In the genomic region with DNA sequence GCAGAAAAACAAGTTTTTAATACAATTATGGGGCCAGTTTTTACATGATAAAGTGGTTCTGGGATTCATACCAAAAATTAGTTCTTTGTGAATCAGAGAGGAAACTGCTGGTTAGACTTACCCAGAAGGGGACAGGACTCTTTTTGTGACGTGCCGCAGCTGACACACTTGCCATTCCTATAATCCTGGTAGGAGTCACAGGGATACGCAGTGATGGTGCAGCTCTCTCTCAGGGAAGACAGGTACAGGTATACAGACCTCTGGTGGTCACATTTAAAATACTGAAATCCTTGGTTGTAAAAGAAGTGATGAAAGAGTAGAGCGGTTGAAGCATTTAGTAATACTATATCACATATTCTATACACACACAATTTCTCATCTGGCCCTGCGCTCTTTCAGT, we compare ENCODE assay signal across 30 cellular contexts. TPM values are rescaled to one million over a fixed set of nuclear protein-coding genes. Genes with fewer than 3 reads are reported as not detected.
A peak's percentile ranks its signal among the peaks of the same experiment; 100 is the strongest.
DNase-seq lines count a peak whose midpoint lies in the region; ATAC-seq, FAIRE-seq and TF ChIP-seq lines count a peak whose summit lies in the region.
"Had no signal": no experiment of that assay in that cellular context is flagged by ENCODE, and none has a peak within 500 bp of the region (broad histone marks: within the 10 kb centered on the region; RNA-seq: fewer than 3 reads in every experiment).

No MANE protein-coding gene starts in this region.

- peak; percentile 17; the same call in 1 of the 2 replicates for TF ChIP-seq RAD21 in HCT116 (IDR thresholded peaks at IDR 0.05; ENCODE audit: low read depth)

- peak; percentile 64 for ATAC-seq in HCT116
- peak in 3 of 4 donors; percentile 46 to 60 (median 56) for ATAC-seq in right lobe of liver
- ATAC-seq in GM19351 (IDR thresholded peaks at IDR 0.05; ENCODE audit: unreplicated experiment) = no peak
- ATAC-seq: left cardiac atrium, upper lobe of right lung had no signal

- H3K4me1 Mint-ChIP-seq in activated T-helper 2 cell treated with anti-CD3 and anti-CD28 coated beads, Interferon-gamma antibody, Interleukin-2, Interleukin-4, amounts not matched to agents 10 μg/mL and 5 μg/mL and 100 μg/mL, durations not matched to agents 14 hours and 24 hours and 36 hours (ENCODE audit: low read depth) = no peaks in the 10 kb centered on the region
- H3K4me1 Mint-ChIP-seq: activated B cell treated with CpG ODN at 0.5 μM for 24 hours; activated naive CD8-positive, alpha-beta T cell treated with anti-CD3 and anti-CD28 coated beads, Interleukin-2, amount 10 ng/mL, durations not matched to agents 7 days and 5 days; naive B cell had no signal

- FAIRE-seq in bronchial epithelial cell (lab: Jason Lieb, UNC) (no peak), H54 (lab: Jason Lieb, UNC) (no peak)
- FAIRE-seq: A204.1, endothelial cell of umbilical vein, G401.6, GM18507 had no signal

- WGBS in right lobe of liver (ENCODE audit: insufficient coverage, low coverage, low lambda C conversion rate, missing lambda C conversion rate) = 58% methylated on average over 5 of the region's 5 CpGs

- H3K4me1 ChIP-seq in HCT116 (ENCODE audit: control insufficient read depth in 1 of 2, insufficient read depth in 2 of 2, low read length in 2 of 2) (no peaks in the 10 kb centered on the region), right lobe of liver (no peaks in the 10 kb centered on the region)
- H3K4me1 ChIP-seq: upper lobe of right lung had no signal

- H3K9me3 ChIP-seq in HCT116 (ENCODE audit: control insufficient read depth in 1 of 2, insufficient read depth in 1 of 2, low read depth in 1 of 2, low read length in 2 of 2) (no peaks in the 10 kb centered on the region), right lobe of liver (no peaks in the 10 kb centered on the region)
- H3K9me3 ChIP-seq: upper lobe of right lung had no signal

- H3K79me2 ChIP-seq in HCT116 (ENCODE audit: insufficient read depth, low read length) = no peaks in the 10 kb centered on the region

- no peaks in the 10 kb centered on the region for H3K9me2 ChIP-seq in HCT116 (ENCODE audit: insufficient read depth)

- H3K9ac ChIP-seq in HCT116 (ENCODE audit: low read length) = no peak overlapping the region

- no peaks in the 10 kb centered on the region for H4K20me1 ChIP-seq in HCT116 (ENCODE audit: insufficient read depth)

- DNase-seq in NCI-H2107 treated with DMSO at 0.1 percent for 48 hours (lab: John Stamatoyannopoulos, UW; ENCODE audit: unreplicated experiment) = peak; percentile 10
- no peak for DNase-seq in NCI-H2107 (lab: John Stamatoyannopoulos, UW)
- DNase-seq in HCT116 (ENCODE audit: low read depth, low spot score) = no peak
- peak; percentile 69 for DNase-seq in bronchial epithelial cell (ENCODE audit: low read depth)
- DNase-seq in right lobe of liver = no peak
- no peak for DNase-seq in H54 (ENCODE audit: insufficient read length, low spot score)
- DNase-seq in activated T-helper 2 cell treated with anti-CD3 and anti-CD28 coated beads, Interferon-gamma antibody, Interleukin-2, Interleukin-4, amounts not matched to agents 10 μg/mL and 5 μg/mL and 100 μg/mL, durations not matched to agents 14 hours and 24 hours and 36 hours (ENCODE audit: low spot score) = no peak
- DNase-seq: activated B cell treated with CpG ODN at 0.5 μM for 24 hours; activated CD4-positive, alpha-beta memory T cell treated with anti-CD3 and anti-CD28 coated beads for 36 hours; activated CD8-positive, alpha-beta memory T cell treated with anti-CD3 and anti-CD28 coated beads, Interleukin-2, amount 50 U/mL, for 48 hours; activated effector memory CD4-positive, alpha-beta T cell treated with anti-CD3 and anti-CD28 coated beads, Interleukin-2, amount 50 U/mL, for 16 hours; activated naive CD8-positive, alpha-beta T cell treated with anti-CD3 and anti-CD28 coated beads, Interleukin-2, amount 10 ng/mL, durations not matched to agents 7 days and 5 days; cerebellar nuclear complex; dorsolateral prefrontal cortex; head of caudate nucleus; KBM-7; left cardiac atrium; MV-4-11; naive B cell; NCI-H2029 treated with DMSO at 0.1 percent for 48 hours; nucleus accumbens; RPMI8226; substantia nigra; upper lobe of right lung had no signal

- TF ChIP-seq CTCF in HCT116 (IDR thresholded peaks at IDR 0.05 in 2 of 3, conservative IDR thresholded peaks at IDR 0.05 in 1 of 3; ENCODE audit: borderline replicate concordance in 1 of 3, insufficient read depth in 1 of 3, low read depth in 2 of 3, low read length in 2 of 3) = peak in 1 of 3 experiments; percentile 19; a peak in 1 of 6 replicates
- TF ChIP-seq CTCF in bronchial epithelial cell (IDR thresholded peaks at IDR 0.05; ENCODE audit: insufficient read depth, low read length, severe bottlenecking) = peak; percentile 28
- TF ChIP-seq CTCF in right lobe of liver (IDR thresholded peaks at IDR 0.05) = peak in 2 of 4 donors; percentile 16 to 20

- no peak overlapping the region for H3K27ac Mint-ChIP-seq in activated T-helper 2 cell treated with anti-CD3 and anti-CD28 coated beads, Interferon-gamma antibody, Interleukin-2, Interleukin-4, amounts not matched to agents 10 μg/mL and 5 μg/mL and 100 μg/mL, durations not matched to agents 14 hours and 24 hours and 36 hours
- H3K27ac Mint-ChIP-seq: activated B cell treated with CpG ODN at 0.5 μM for 24 hours; activated CD4-positive, alpha-beta memory T cell treated with anti-CD3 and anti-CD28 coated beads for 36 hours; activated naive CD8-positive, alpha-beta T cell treated with anti-CD3 and anti-CD28 coated beads, Interleukin-2, amount 10 ng/mL, durations not matched to agents 7 days and 5 days; naive B cell; T-helper 2 cell treated with Interferon-gamma antibody and Interleukin-4, amounts not matched to agents 5 μg/mL and 100 μg/mL, for 36 hours had no signal

- CTCF ChIA-PET in HCT116 (lab: Charles Lee) = no interaction called here

- POLR2A ChIA-PET in HCT116 (lab: Charles Lee) = no interaction called here

- intact Hi-C loops in HCT116 (cut with micrococcal nuclease) (no loop called here), right lobe of liver (cut with DNase I) (no loop called here)
- intact Hi-C loops in activated T-helper 2 cell treated with anti-CD3 and anti-CD28 coated beads, Interferon-gamma antibody, Interleukin-2, Interleukin-4, amounts not matched to agents 10 μg/mL and 5 μg/mL and 100 μg/mL, durations not matched to agents 14 hours and 24 hours and 36 hours (cut with micrococcal nuclease) = no loop called here

- H3K4me3 ChIP-seq in HCT116 (replicated peaks in 1 of 2; ENCODE audit: low read depth in 1 of 2, low read length in 2 of 2) = no peak overlapping the region
- H3K4me3 ChIP-seq in bronchial epithelial cell (ENCODE audit: low read depth, low read length) = no peak overlapping the region
- no peak overlapping the region for H3K4me3 ChIP-seq in right lobe of liver
- H3K4me3 ChIP-seq: dorsolateral prefrontal cortex, upper lobe of right lung had no signal

- no peaks in the 10 kb centered on the region for H3K36me3 Mint-ChIP-seq in activated T-helper 2 cell treated with anti-CD3 and anti-CD28 coated beads, Interferon-gamma antibody, Interleukin-2, Interleukin-4, amounts not matched to agents 10 μg/mL and 5 μg/mL and 100 μg/mL, durations not matched to agents 14 hours and 24 hours and 36 hours (ENCODE audit: low read depth)
- H3K36me3 Mint-ChIP-seq: activated CD4-positive, alpha-beta memory T cell treated with anti-CD3 and anti-CD28 coated beads for 36 hours; activated naive CD8-positive, alpha-beta T cell treated with anti-CD3 and anti-CD28 coated beads, Interleukin-2, amount 10 ng/mL, durations not matched to agents 7 days and 5 days; naive B cell had no signal

- H3K27ac ChIP-seq in HCT116 (ENCODE audit: low read depth, low read length) (no peak overlapping the region), right lobe of liver (no peak overlapping the region)
- H3K27ac ChIP-seq: dorsolateral prefrontal cortex, upper lobe of right lung had no signal

- H2AFZ ChIP-seq in HCT116 (ENCODE audit: low read depth, low read length, poor library complexity, severe bottlenecking) = no peak overlapping the region

- no peaks in the 10 kb centered on the region for H3K9me3 Mint-ChIP-seq in activated T-helper 2 cell treated with anti-CD3 and anti-CD28 coated beads, Interferon-gamma antibody, Interleukin-2, Interleukin-4, amounts not matched to agents 10 μg/mL and 5 μg/mL and 100 μg/mL, durations not matched to agents 14 hours and 24 hours and 36 hours
- H3K9me3 Mint-ChIP-seq: activated B cell treated with CpG ODN at 0.5 μM for 24 hours; activated CD4-positive, alpha-beta memory T cell treated with anti-CD3 and anti-CD28 coated beads for 36 hours; activated naive CD8-positive, alpha-beta T cell treated with anti-CD3 and anti-CD28 coated beads, Interleukin-2, amount 10 ng/mL, durations not matched to agents 7 days and 5 days; T-helper 2 cell treated with Interferon-gamma antibody and Interleukin-4, amounts not matched to agents 5 μg/mL and 100 μg/mL, for 36 hours had no signal

- TF ChIP-seq POLR2A in HCT116 (IDR thresholded peaks at IDR 0.05; ENCODE audit: borderline replicate concordance, extremely low read depth, insufficient read depth, insufficient read length) (no peak), right lobe of liver (IDR thresholded peaks at IDR 0.05) (no peak), H54 (IDR thresholded peaks at IDR 0.05; ENCODE audit: low read depth, low read length) (no peak)

- no peak overlapping the region for H3K4me2 ChIP-seq in HCT116 (ENCODE audit: low read length)

- no peak overlapping the region for H3K4me3 Mint-ChIP-seq in activated T-helper 2 cell treated with anti-CD3 and anti-CD28 coated beads, Interferon-gamma antibody, Interleukin-2, Interleukin-4, amounts not matched to agents 10 μg/mL and 5 μg/mL and 100 μg/mL, durations not matched to agents 14 hours and 24 hours and 36 hours (ENCODE audit: low read depth)
- H3K4me3 Mint-ChIP-seq: activated B cell treated with CpG ODN at 0.5 μM for 24 hours; activated CD4-positive, alpha-beta memory T cell treated with anti-CD3 and anti-CD28 coated beads for 36 hours; activated naive CD8-positive, alpha-beta T cell treated with anti-CD3 and anti-CD28 coated beads, Interleukin-2, amount 10 ng/mL, durations not matched to agents 7 days and 5 days; naive B cell; T-helper 2 cell treated with Interferon-gamma antibody and Interleukin-4, amounts not matched to agents 5 μg/mL and 100 μg/mL, for 36 hours had no signal

- H3K27me3 ChIP-seq in HCT116 (ENCODE audit: insufficient read depth, low read length) (no peaks in the 10 kb centered on the region), bronchial epithelial cell (ENCODE audit: control insufficient read depth, insufficient read depth, low read length) (peaks cover 2% of the 10 kb centered on the region), right lobe of liver (no peaks in the 10 kb centered on the region)
- H3K27me3 ChIP-seq: upper lobe of right lung had no signal

- RAD21 ChIA-PET in HCT116 (lab: Charles Lee; ENCODE audit: low non-redundant PET in 1 of 2, low total read pairs in 2 of 2, uncharacterized antibody in 2 of 2, unreplicated experiment in 2 of 2) = no interaction called here

- peaks cover 8% of the 10 kb centered on the region for H3K27me3 Mint-ChIP-seq in activated T-helper 2 cell treated with anti-CD3 and anti-CD28 coated beads, Interferon-gamma antibody, Interleukin-2, Interleukin-4, amounts not matched to agents 10 μg/mL and 5 μg/mL and 100 μg/mL, durations not matched to agents 14 hours and 24 hours and 36 hours (ENCODE audit: low read depth)

- H3K36me3 ChIP-seq in HCT116 (ENCODE audit: control insufficient read depth in 1 of 2, insufficient read depth in 2 of 2, low read length in 2 of 2) = peaks cover 0 to 11% of the 10 kb centered on the region in 2 experiments; a peak in 2 of 4 replicates
- H3K36me3 ChIP-seq in bronchial epithelial cell (ENCODE audit: control insufficient read depth, insufficient read depth, low read length) = no peaks in the 10 kb centered on the region
- H3K36me3 ChIP-seq in right lobe of liver = no peaks in the 10 kb centered on the region

- no TSS peak for BruUV-seq in HCT116 (replicated peaks; lab: Mats Ljungman, UMichigan)

RNA-seq across cellular contexts. Expression of a gene that starts 20.2 kb away (rescaled TPM):
- total RNA-seq in HCT116 (2021; ENCODE audit: unreplicated experiment) (25.4 TPM), bronchial epithelial cell (14.5 and 19.2 TPM in 2 replicates), right lobe of liver (10 to 100 TPM; 11.6 to 21.9 (median 13.4) TPM)
- polyA plus RNA-seq in HCT116 (2012) = 13.6 and 15.3 TPM in 2 replicates
- total RNA-seq in activated T-helper 2 cell treated with anti-CD3 and anti-CD28 coated beads, Interferon-gamma antibody, Interleukin-2, Interleukin-4, amounts not matched to agents 10 μg/mL and 5 μg/mL and 100 μg/mL, durations not matched to agents 14 hours and 24 hours and 36 hours = 23.5 and 24.7 TPM in 2 replicates

RNA-seq across cellular contexts. Expression of a gene that starts 33.4 kb away (rescaled TPM):
- total RNA-seq in HCT116 (2021; ENCODE audit: unreplicated experiment) (13.7 TPM), bronchial epithelial cell (1.8 and 5.6 TPM in 2 replicates), right lobe of liver (1 to 10 TPM in 2 of 6 experiments, under 1 TPM in 3, not detected in 1; 0.07 to 1.4 (median 0.24) TPM)
- 8.6 and 8.9 TPM in 2 replicates for polyA plus RNA-seq in HCT116 (2012)
- not detected in 2 replicates for total RNA-seq in activated T-helper 2 cell treated with anti-CD3 and anti-CD28 coated beads, Interferon-gamma antibody, Interleukin-2, Interleukin-4, amounts not matched to agents 10 μg/mL and 5 μg/mL and 100 μg/mL, durations not matched to agents 14 hours and 24 hours and 36 hours
- total RNA-seq: activated B cell treated with CpG ODN at 0.5 μM for 24 hours; activated CD4-positive, alpha-beta memory T cell treated with anti-CD3 and anti-CD28 coated beads for 36 hours; activated naive CD8-positive, alpha-beta T cell treated with anti-CD3 and anti-CD28 coated beads, Interleukin-2, amount 10 ng/mL, durations not matched to agents 7 days and 5 days; endothelial cell of umbilical vein had no signal
- polyA plus RNA-seq: endothelial cell of umbilical vein had no signal

Comparison
In these comparisons a context has a peak if more than half of its experiments do, and no peak if none do; other contexts are left out.
1. DNase-seq: peak in NCI-H2107 treated with DMSO at 0.1 percent for 48 hours (single experiment) and bronchial epithelial cell (single experiment); none in NCI-H2107 (single experiment), HCT116 (single experiment), right lobe of liver (0 of 3), H54 (single experiment) and activated T-helper 2 cell treated with anti-CD3 and anti-CD28 coated beads, Interferon-gamma antibody, Interleukin-2, Interleukin-4, amounts not matched to agents 10 μg/mL and 5 μg/mL and 100 μg/mL, durations not matched to agents 14 hours and 24 hours and 36 hours (single experiment).